8 cellular contexts compared by ENCODE assay signal in the genomic region with DNA sequence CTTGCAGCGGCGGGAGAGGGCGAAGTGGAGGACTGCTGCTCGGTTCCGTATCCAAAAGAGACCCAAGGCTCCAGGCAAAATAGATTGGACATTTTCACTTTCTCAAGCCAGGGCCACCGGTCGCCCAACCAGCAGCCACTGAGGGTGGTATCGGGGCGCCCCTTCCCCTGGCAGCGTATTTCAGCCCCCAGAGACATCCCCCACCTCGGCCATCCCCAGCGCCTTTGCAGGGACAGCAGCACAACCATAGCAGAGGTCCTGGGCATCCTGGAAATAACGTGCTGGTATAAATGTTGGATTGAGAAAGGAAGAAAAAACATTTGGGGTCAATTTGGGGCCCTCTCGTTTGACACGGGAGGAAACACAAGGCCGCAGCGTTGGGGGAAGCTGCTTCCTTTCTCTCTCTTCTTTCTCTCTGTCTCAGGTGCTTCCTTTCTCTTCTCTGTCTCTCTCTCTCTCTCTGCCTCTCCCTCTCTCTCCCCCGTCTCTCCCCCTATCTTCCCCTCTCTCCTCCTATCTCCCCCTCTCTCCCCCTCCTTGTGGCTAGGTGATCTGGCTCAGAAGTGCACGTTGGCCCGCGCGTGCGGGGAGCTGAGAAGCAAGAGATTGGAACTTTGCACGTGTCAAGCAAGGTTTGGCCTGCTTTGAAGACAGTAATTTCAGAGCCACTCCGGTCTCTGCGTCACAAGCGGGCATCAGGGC. TPM values are rescaled to one million over a fixed set of nuclear protein-coding genes. Genes with fewer than 3 reads are reported as not detected.
DNase-seq lines count a peak whose midpoint lies in the region; ATAC-seq and TF ChIP-seq lines count a peak whose summit lies in the region.

No MANE protein-coding gene starts in this region.

- no peak for TF ChIP-seq POLR2A in ovary (IDR thresholded peaks at IDR 0.05)

- H3K27ac ChIP-seq in ovary, result peak overlapping the region in 1 of 2 donors; percentile 18

- no peak for ATAC-seq in HG03196 (IDR thresholded peaks at IDR 0.05; ENCODE audit: unreplicated experiment)

- TF ChIP-seq EP300 in ovary (IDR thresholded peaks at IDR 0.05), result no peak

- peak overlapping the region; percentile 45 for H3K4me3 ChIP-seq in ovary

- DNase-seq in NCI-H146 (lab: John Stamatoyannopoulos, UW), result peak; percentile 16
- no peak for DNase-seq in NCI-H146 treated with DMSO at 0.1 percent for 48 hours (lab: John Stamatoyannopoulos, UW; ENCODE audit: unreplicated experiment)
- DNase-seq in activated CD4-positive, alpha-beta T cell treated with anti-CD3 and anti-CD28 coated beads for 4 hours, result peak; percentile 51 to 60
- peak; percentile 49 for DNase-seq in effector CD8-positive, alpha-beta T cell (lab: John Stamatoyannopoulos, UW)
- DNase-seq in ovary, result no peak
- no peak for DNase-seq in LoVo (ENCODE audit: low spot score)
- no peak for DNase-seq in DMS53 (lab: John Stamatoyannopoulos, UW)

- peaks cover 4% of the 10 kb centered on the region for H3K4me1 ChIP-seq in ovary (ENCODE audit: insufficient read depth)

- TF ChIP-seq CTCF in ovary (IDR thresholded peaks at IDR 0.05), result no peak

- no peaks in the 10 kb centered on the region for H3K36me3 ChIP-seq in ovary

- H3K27me3 ChIP-seq in ovary, result no peaks in the 10 kb centered on the region

- WGBS in ovary, 3 donors, result 37 to 45% (median 39%) methylated on average over 26 to 27 of the region's 27 CpGs

- no peaks in the 10 kb centered on the region for H3K9me3 ChIP-seq in ovary

- intact Hi-C loops in ovary (cut with DNase I), result no loop called here

RNA-seq across cellular contexts. Expression of a gene that starts 0.6 kb away (rescaled TPM):
- total RNA-seq in ovary, result 10 to 100 TPM in 1 of 7 donors, 1 to 10 TPM in 6; 2.0 to 20.0 (median 4.8) TPM
- 1 to 10 TPM; 1.0 to 2.7 TPM for polyA plus RNA-seq in ovary

Comparison
In these comparisons a context has a peak if more than half of its experiments do, and no peak if none do; other contexts are left out.
1. DNase-seq: peak in NCI-H146 (single experiment), activated CD4-positive, alpha-beta T cell treated with anti-CD3 and anti-CD28 coated beads for 4 hours (2 of 2) and effector CD8-positive, alpha-beta T cell (single experiment); none in NCI-H146 treated with DMSO at 0.1 percent for 48 hours (single experiment), ovary (0 of 5), LoVo (single experiment) and DMS53 (single experiment).